In genomic region chr11:10457901-10458300, GRCh38 we compare ENCODE assay signal across 11 cellular contexts. TPM values are rescaled to one million over a fixed set of nuclear protein-coding genes. Genes with fewer than 3 reads are reported as not detected.
DNase-seq lines count a peak whose midpoint lies in the region; ATAC-seq and TF ChIP-seq lines count a peak whose summit lies in the region.
"Had no signal": no experiment of that assay in that cellular context is flagged by ENCODE, and none has a peak within 500 bp of the region (broad histone marks: within the 10 kb centered on the region; RNA-seq: fewer than 3 reads in every experiment).

No MANE protein-coding gene starts in this region.

- peaks cover 33% of the 10 kb centered on the region for H3K36me3 Mint-ChIP-seq in activated B cell treated with CpG ODN at 0.5 μM for 24 hours (ENCODE audit: low read depth)

- in situ Hi-C loops in mammary epithelial cell (cut with MboI; ENCODE audit: low sequenced_read_pairs in 2 of 2) = no loop called here

- peak overlapping the region; percentile 62; the same call in 1 of the 2 replicates for H3K4me3 ChIP-seq in BLaER1
- peak overlapping the region; percentile 21; the same call in 1 of the 2 replicates for H3K4me3 ChIP-seq in GM08714 (ENCODE audit: low read length)
- H3K4me3 ChIP-seq in esophagus muscularis mucosa = no peak overlapping the region
- no peak overlapping the region for H3K4me3 ChIP-seq in mesendoderm (ENCODE audit: low read length)
- no peak overlapping the region for H3K4me3 ChIP-seq in esophagus squamous epithelium
- no peak overlapping the region for H3K4me3 ChIP-seq in mammary epithelial cell (replicated peaks in 1 of 3; ENCODE audit: insufficient read depth in 1 of 3, low read depth in 2 of 3, low read length in 3 of 3)

- no peaks in the 10 kb centered on the region for H3K9me3 Mint-ChIP-seq in activated B cell treated with CpG ODN at 0.5 μM for 24 hours

- H2AFZ ChIP-seq in mammary epithelial cell (ENCODE audit: low read depth, low read length) = no peak overlapping the region

- H3K27ac ChIP-seq in BLaER1 (peak overlapping the region; percentile 87; the same call in 1 of the 2 replicates), esophagus muscularis mucosa (replicated peaks in 1 of 4) (no peak overlapping the region), mesendoderm (ENCODE audit: low read depth, low read length) (no peak overlapping the region), esophagus squamous epithelium (no peak overlapping the region), mammary epithelial cell (ENCODE audit: insufficient read depth, low read depth, low read length) (no peak overlapping the region)

- no peaks in the 10 kb centered on the region for H3K79me1 ChIP-seq in mesendoderm (ENCODE audit: low read length)

- dilution Hi-C loops in mammary epithelial cell (cut with HindIII; ENCODE audit: low sequenced_read_pairs) = no loop called here

- H3K4ac ChIP-seq in mesendoderm (ENCODE audit: low read depth, low read length) = no peak overlapping the region

- H3K9me3 ChIP-seq in BLaER1 (no peaks in the 10 kb centered on the region), esophagus muscularis mucosa (no peaks in the 10 kb centered on the region), esophagus squamous epithelium (no peaks in the 10 kb centered on the region), mammary epithelial cell (replicated peaks; ENCODE audit: insufficient read depth, low read length) (no peaks in the 10 kb centered on the region)

- H3K79me2 ChIP-seq in mesendoderm (ENCODE audit: control insufficient read depth, insufficient read depth, low read length) = no peaks in the 10 kb centered on the region
- H3K79me2 ChIP-seq in mammary epithelial cell (ENCODE audit: insufficient read depth, low read length) = peaks cover 24% of the 10 kb centered on the region

- TF ChIP-seq CTCF in activated B cell treated with CpG ODN at 0.5 μM for 24 hours (IDR thresholded peaks at IDR 0.05) (no peak), esophagus muscularis mucosa (IDR thresholded peaks at IDR 0.05) (no peak), esophagus squamous epithelium (IDR thresholded peaks at IDR 0.05) (no peak), mammary epithelial cell (conservative IDR thresholded peaks at IDR 0.05 in 1 of 2, IDR thresholded peaks at IDR 0.05 in 1 of 2; ENCODE audit: extremely low read depth in 1 of 2, insufficient read depth in 1 of 2, low read depth in 1 of 2, low read length in 2 of 2) (no peak)

- H3K4me1 Mint-ChIP-seq in activated B cell treated with CpG ODN at 0.5 μM for 24 hours = peaks cover 85% of the 10 kb centered on the region

- H3K27me3 Mint-ChIP-seq in activated B cell treated with CpG ODN at 0.5 μM for 24 hours = no peaks in the 10 kb centered on the region

- BruUV-seq in mammary epithelial cell (replicated peaks; lab: Mats Ljungman, UMichigan) = no TSS peak

- no peak for DNase-seq in activated B cell treated with CpG ODN at 0.5 μM for 24 hours
- DNase-seq in esophagus muscularis mucosa (ENCODE audit: extremely low spot score) = peak; percentile 75
- DNase-seq in mesendoderm = no peak
- DNase-seq in esophagus squamous epithelium (lab: John Stamatoyannopoulos, UW) = no peak
- no peak for DNase-seq in mammary epithelial cell
- no peak for DNase-seq in glomerular visceral epithelial cell (ENCODE audit: extremely low spot score)
- DNase-seq: NCI-H1694; NCI-H748 treated with DMSO at 0.1 percent for 48 hours; stimulated activated CD4-positive, alpha-beta T cell treated with anti-CD3 and anti-CD28 coated beads, Interleukin-4, amount 100 ng/mL, for 1 hour had no signal

- H3K4me1 ChIP-seq in BLaER1 = peaks cover 71% of the 10 kb centered on the region
- H3K4me1 ChIP-seq in esophagus muscularis mucosa = peaks cover 6 to 29% (median 27%) of the 10 kb centered on the region in 4 donors
- H3K4me1 ChIP-seq in mesendoderm (ENCODE audit: control insufficient read depth, low read depth, low read length) = peaks cover 7% of the 10 kb centered on the region
- peaks cover 12 to 47% (median 28%) of the 10 kb centered on the region in 3 donors for H3K4me1 ChIP-seq in esophagus squamous epithelium
- peaks cover 30% of the 10 kb centered on the region for H3K4me1 ChIP-seq in mammary epithelial cell (ENCODE audit: insufficient read depth, low read length)

- CTCF ChIA-PET in activated B cell treated with CpG ODN at 0.5 μM for 24 hours (lab: Charles Lee) (interaction anchor here (1.0 to 4.0 kb wide), 3 partner anchors 15 to 83 kb away, joined by 3 to 16 read pairs (median 6); partner anchors contain the start of gene RNF141), mammary epithelial cell (lab: Charles Lee; ENCODE audit: low non-redundant PET) (no interaction called here)

- no peaks in the 10 kb centered on the region for H3K27me3 ChIP-seq in BLaER1
- no peaks in the 10 kb centered on the region for H3K27me3 ChIP-seq in esophagus muscularis mucosa
- no peaks in the 10 kb centered on the region for H3K27me3 ChIP-seq in mesendoderm (ENCODE audit: insufficient read depth, low read length, poor library complexity)
- H3K27me3 ChIP-seq in esophagus squamous epithelium = peaks cover 0 to 13% (median 0%) of the 10 kb centered on the region in 4 donors
- H3K27me3 ChIP-seq in mammary epithelial cell (ENCODE audit: insufficient read depth, low read length) = no peaks in the 10 kb centered on the region

- POLR2A ChIA-PET in activated B cell treated with CpG ODN at 0.5 μM for 24 hours (lab: Charles Lee) = interaction anchor here (1.8 to 11.5 kb wide), 5 partner anchors 12 to 350 kb away, joined by 7 to 219 read pairs (median 20); partner anchors contain the start of genes EIF4G2 and RNF141

- H4K5ac ChIP-seq in mesendoderm (ENCODE audit: low read length) = no peak overlapping the region

- H3K36me3 ChIP-seq in BLaER1 (peaks cover 20% of the 10 kb centered on the region), esophagus muscularis mucosa (peaks cover 0 to 7% (median 3%) of the 10 kb centered on the region in 4 donors), mesendoderm (ENCODE audit: control insufficient read depth, insufficient read depth, low read length) (no peaks in the 10 kb centered on the region), esophagus squamous epithelium (peaks cover 0 to 18% (median under 1%) of the 10 kb centered on the region in 3 donors), mammary epithelial cell (ENCODE audit: insufficient read depth, low read length) (peaks cover under 1% of the 10 kb centered on the region)

- no peak overlapping the region for H2BK120ac ChIP-seq in mesendoderm (ENCODE audit: low read depth, low read length)

- H3K4me2 ChIP-seq in BLaER1 (peak overlapping the region; percentile 95), mesendoderm (ENCODE audit: low read length) (no peak overlapping the region), mammary epithelial cell (ENCODE audit: insufficient read depth, low read depth, low read length) (no peak overlapping the region)

- H2BK5ac ChIP-seq in mesendoderm (ENCODE audit: low read length) = no peak overlapping the region

- TF ChIP-seq POLR2A in esophagus muscularis mucosa (IDR thresholded peaks at IDR 0.05; ENCODE audit: low read depth) = no peak
- no peak for TF ChIP-seq POLR2A in esophagus squamous epithelium (IDR thresholded peaks at IDR 0.05)

- no peak for TF ChIP-seq EP300 in esophagus muscularis mucosa (IDR thresholded peaks at IDR 0.05)

- H3K18ac ChIP-seq in mesendoderm (ENCODE audit: low read length) = no peak overlapping the region

- no peak overlapping the region for H2AK5ac ChIP-seq in mesendoderm (ENCODE audit: low read length)

- intact Hi-C loops in activated B cell treated with CpG ODN at 0.5 μM for 24 hours (cut with micrococcal nuclease) (loop anchor here (2.0 to 10.0 kb wide), 9 partner anchors 143 to 1773 kb away; partner anchors contain the start of genes RPL27A, SWAP70, TMEM41B and TRIM66), esophagus muscularis mucosa (cut with DNase I) (no loop called here), esophagus squamous epithelium (cut with DNase I) (no loop called here), mammary epithelial cell (cut with micrococcal nuclease) (no loop called here)

- no peak overlapping the region for H4K8ac ChIP-seq in mesendoderm (ENCODE audit: low read depth, low read length)

- no peaks in the 10 kb centered on the region for H4K20me1 ChIP-seq in BLaER1
- no peaks in the 10 kb centered on the region for H4K20me1 ChIP-seq in mammary epithelial cell (ENCODE audit: insufficient read depth, low read length)

- no peak overlapping the region for H3K23ac ChIP-seq in mesendoderm (ENCODE audit: low read length)

- peak overlapping the region; percentile 96 for H3K27ac Mint-ChIP-seq in activated B cell treated with CpG ODN at 0.5 μM for 24 hours

- H2BK15ac ChIP-seq in mesendoderm (replicated peaks; ENCODE audit: low read depth) = no peak overlapping the region

- no peak overlapping the region for H3K56ac ChIP-seq in mesendoderm (ENCODE audit: low read length)

- H3K4me3 Mint-ChIP-seq in activated B cell treated with CpG ODN at 0.5 μM for 24 hours = peak overlapping the region; percentile 87

- no peak for ATAC-seq in activated B cell treated with CpG ODN at 0.5 μM for 24 hours (ENCODE audit: low read depth)

- H3K9ac ChIP-seq in BLaER1 (0 out of 2 replicates have a peak overlapping the region, but pooled peaks have one; percentile 27), mesendoderm (ENCODE audit: low read length) (no peak overlapping the region), mammary epithelial cell (ENCODE audit: insufficient read depth, low read length) (no peak overlapping the region)

RNA-seq across cellular contexts. Expression of gene AMPD3, which starts 2.8 kb away (rescaled TPM):
- total RNA-seq in activated B cell treated with CpG ODN at 0.5 μM for 24 hours (99.5 and 116 TPM in 2 replicates), esophagus muscularis mucosa (1 to 10 TPM; 3.8 to 7.5 (median 5.1) TPM), esophagus squamous epithelium (10 to 100 TPM in 2 of 4 donors, 1 to 10 TPM in 2; 8.7 to 15.2 (median 9.8) TPM), mammary epithelial cell (1 to 10 TPM; 6.7 to 8.2 TPM)
- 2.4 TPM for polyA plus RNA-seq in mesendoderm (2013, experiment 1 of 2)
- polyA plus RNA-seq in mesendoderm (2013, experiment 2 of 2) = 2.3 TPM
- polyA plus RNA-seq in mammary epithelial cell = 5.3 TPM
- polyA minus RNA-seq in mammary epithelial cell = 37.1 TPM

Comparison
In these comparisons a context has a peak if more than half of its experiments do, and no peak if none do; other contexts are left out.
1. H3K4me3 ChIP-seq: peak in BLaER1 (single experiment) and GM08714 (single experiment); none in esophagus muscularis mucosa (0 of 4), mesendoderm (single experiment), esophagus squamous epithelium (0 of 4) and mammary epithelial cell (0 of 3).